In the genomic region with DNA sequence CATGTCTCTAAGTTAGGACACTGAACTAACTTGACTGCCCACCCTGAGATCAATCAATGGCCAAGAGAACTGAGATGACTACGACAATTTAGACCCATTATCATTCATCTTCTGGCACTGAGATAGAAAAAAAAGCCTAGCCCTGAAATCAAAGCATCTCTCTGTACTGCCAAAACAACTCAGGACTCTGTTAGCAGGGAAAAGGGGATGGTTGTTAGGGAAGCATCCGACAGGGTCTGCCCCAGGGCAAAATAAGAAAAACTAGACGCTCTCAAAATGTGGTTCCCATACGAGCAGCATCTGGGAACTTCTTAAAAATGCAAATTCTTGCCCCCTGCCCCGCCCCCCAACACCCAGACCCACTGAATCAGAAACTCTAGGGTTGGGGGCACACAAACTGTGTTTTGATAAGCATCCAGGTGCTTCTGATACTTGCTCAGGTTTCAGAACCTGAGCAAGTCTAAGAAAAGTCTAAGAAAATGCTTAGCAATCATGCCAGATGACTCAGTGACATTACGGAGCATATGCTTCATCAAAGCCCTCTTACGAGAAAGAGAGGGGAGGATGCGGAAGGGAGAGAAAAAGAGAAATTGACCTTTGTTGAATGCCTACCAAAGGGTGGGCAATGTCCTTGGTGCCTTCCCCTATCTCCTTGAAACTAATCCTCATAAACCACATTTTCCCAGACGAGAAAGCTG, we compare ENCODE assay signal across 18 cellular contexts.
DNase-seq lines count a peak whose midpoint lies in the region; ATAC-seq lines count a peak whose summit lies in the region.
"Had no signal": no experiment of that assay in that cellular context is flagged by ENCODE, and none has a peak within 500 bp of the region (broad histone marks: within the 10 kb centered on the region; RNA-seq: fewer than 3 reads in every experiment).

No MANE protein-coding gene starts in this region.

- H2BK12ac ChIP-seq in trophoblast cell (ENCODE audit: low read length): no peak overlapping the region

- peaks cover 65% of the 10 kb centered on the region for H3K27me3 Mint-ChIP-seq in activated CD8-positive, alpha-beta memory T cell treated with anti-CD3 and anti-CD28 coated beads, Interleukin-2, amount 10 ng/mL, durations not matched to agents 7 days and 5 days
- peaks cover 44% of the 10 kb centered on the region for H3K27me3 Mint-ChIP-seq in activated T-helper 17 cell treated with anti-CD3 and anti-CD28 coated beads, Interleukin-2, amount 50 U/mL, for 72 hours
- peaks cover 34 to 54% of the 10 kb centered on the region in 2 donors for H3K27me3 Mint-ChIP-seq in T-cell

- no peak overlapping the region for H3K27ac Mint-ChIP-seq in activated CD8-positive, alpha-beta memory T cell treated with anti-CD3 and anti-CD28 coated beads, Interleukin-2, amount 10 ng/mL, durations not matched to agents 7 days and 5 days
- peak overlapping the region; percentile 95 for H3K27ac Mint-ChIP-seq in activated T-helper 17 cell treated with anti-CD3 and anti-CD28 coated beads, Interleukin-2, amount 50 U/mL, for 72 hours
- H3K27ac Mint-ChIP-seq in T-cell: no peak overlapping the region

- no peaks in the 10 kb centered on the region for H3K36me3 ChIP-seq in trophoblast cell (ENCODE audit: control insufficient read depth in 1 of 2, insufficient read depth in 2 of 2, low read length in 2 of 2)
- H3K36me3 ChIP-seq: adrenal gland, SJSA1, stomach, vagina had no signal

- H3K18ac ChIP-seq in trophoblast cell (ENCODE audit: low read length): no peak overlapping the region

- no peaks in the 10 kb centered on the region for H3K9me3 Mint-ChIP-seq in activated CD8-positive, alpha-beta memory T cell treated with anti-CD3 and anti-CD28 coated beads, Interleukin-2, amount 10 ng/mL, durations not matched to agents 7 days and 5 days (ENCODE audit: low read depth)
- H3K9me3 Mint-ChIP-seq in activated T-helper 17 cell treated with anti-CD3 and anti-CD28 coated beads, Interleukin-2, amount 50 U/mL, for 72 hours: no peaks in the 10 kb centered on the region
- H3K9me3 Mint-ChIP-seq in T-cell: no peaks in the 10 kb centered on the region

- no peaks in the 10 kb centered on the region for H3K9me3 ChIP-seq in trophoblast cell (ENCODE audit: insufficient read depth, low read depth, low read length)
- H3K9me3 ChIP-seq: adrenal gland, SJSA1, stomach, vagina had no signal

- no peak overlapping the region for H4K8ac ChIP-seq in trophoblast cell (ENCODE audit: low read depth, low read length)

- H2BK5ac ChIP-seq in trophoblast cell (ENCODE audit: low read depth, low read length, poor library complexity): no peak overlapping the region

- no peak overlapping the region for H3K4me2 ChIP-seq in trophoblast cell (ENCODE audit: low read length)

- no peak overlapping the region for H4K12ac ChIP-seq in trophoblast cell (ENCODE audit: low read depth, low read length)

- DNase-seq in activated CD8-positive, alpha-beta memory T cell treated with anti-CD3 and anti-CD28 coated beads, Interleukin-2, amount 10 ng/mL, durations not matched to agents 7 days and 5 days: no peak
- no peak for DNase-seq in activated CD8-positive, alpha-beta memory T cell treated with anti-CD3 and anti-CD28 coated beads, Interleukin-2, amount 50 U/mL, for 48 hours
- DNase-seq in HT1080 (ENCODE audit: low read depth): peak; percentile 41
- peak; percentile 23 to 68 for DNase-seq in trophoblast cell
- no peak for DNase-seq in T-cell
- DNase-seq in NCI-H345 (lab: John Stamatoyannopoulos, UW): no peak
- no peak for DNase-seq in MV-4-11 (lab: John Stamatoyannopoulos, UW)
- DNase-seq: ACHN, adrenal gland, HCEC 1CT, left ventricle myocardium superior, NCI-H1105, NCI-H2171 treated with DMSO at 0.1 percent for 48 hours, stomach had no signal

- peak; percentile 18 for ATAC-seq in activated CD8-positive, alpha-beta memory T cell treated with anti-CD3 and anti-CD28 coated beads, Interleukin-2, amount 10 ng/mL, durations not matched to agents 7 days and 5 days
- ATAC-seq in activated T-helper 17 cell treated with anti-CD3 and anti-CD28 coated beads, Interleukin-2, amount 50 U/mL, for 72 hours (replicated peaks): peak; percentile 70
- ATAC-seq in T-cell (replicated peaks in 1 of 4): no peak

- no peaks in the 10 kb centered on the region for H3K27me3 ChIP-seq in trophoblast cell (ENCODE audit: insufficient read depth, low read length)
- H3K27me3 ChIP-seq: SJSA1, vagina had no signal

- H3K36me3 Mint-ChIP-seq in activated CD8-positive, alpha-beta memory T cell treated with anti-CD3 and anti-CD28 coated beads, Interleukin-2, amount 10 ng/mL, durations not matched to agents 7 days and 5 days: no peaks in the 10 kb centered on the region
- H3K36me3 Mint-ChIP-seq in activated T-helper 17 cell treated with anti-CD3 and anti-CD28 coated beads, Interleukin-2, amount 50 U/mL, for 72 hours (ENCODE audit: low read depth): no peaks in the 10 kb centered on the region
- no peaks in the 10 kb centered on the region for H3K36me3 Mint-ChIP-seq in T-cell

- no peak overlapping the region for H2AK5ac ChIP-seq in trophoblast cell (ENCODE audit: low read length)

- no CpG with 5 or more reads among the region's 9 CpGs for WGBS in trophoblast cell (ENCODE audit: extremely low coverage, insufficient coverage, insufficient read length)

- peaks cover 0 to 7% of the 10 kb centered on the region in 2 experiments for H3K4me1 ChIP-seq in trophoblast cell (ENCODE audit: control insufficient read depth in 1 of 2, insufficient read depth in 2 of 2, low read length in 2 of 2)
- H3K4me1 ChIP-seq: adrenal gland, stomach had no signal

- H3K9ac ChIP-seq in trophoblast cell (ENCODE audit: low read length): no peak overlapping the region

- no peak overlapping the region for H3K4me3 ChIP-seq in trophoblast cell (ENCODE audit: low read depth, low read length)
- H3K4me3 ChIP-seq: adrenal gland, GM12878, SJSA1, stomach, vagina had no signal

- H3K79me1 ChIP-seq in trophoblast cell (ENCODE audit: low read length): no peaks in the 10 kb centered on the region

- no peak overlapping the region for H3K27ac ChIP-seq in trophoblast cell (ENCODE audit: low read depth, low read length)
- H3K27ac ChIP-seq: adrenal gland, SJSA1, stomach, vagina had no signal

- H2BK120ac ChIP-seq in trophoblast cell (ENCODE audit: insufficient read depth, low read length, poor library complexity): no peak overlapping the region

- H4K91ac ChIP-seq in trophoblast cell (ENCODE audit: low read depth, low read length): no peak overlapping the region

- no peak overlapping the region for H3K14ac ChIP-seq in trophoblast cell (ENCODE audit: low read length)

- no peak overlapping the region for H3K23ac ChIP-seq in trophoblast cell (ENCODE audit: low read length)

- no peak overlapping the region for H3K4ac ChIP-seq in trophoblast cell (ENCODE audit: low read depth, low read length)

- peaks cover 24% of the 10 kb centered on the region for H3K4me1 Mint-ChIP-seq in activated CD8-positive, alpha-beta memory T cell treated with anti-CD3 and anti-CD28 coated beads, Interleukin-2, amount 10 ng/mL, durations not matched to agents 7 days and 5 days
- H3K4me1 Mint-ChIP-seq in activated T-helper 17 cell treated with anti-CD3 and anti-CD28 coated beads, Interleukin-2, amount 50 U/mL, for 72 hours: peaks cover 15% of the 10 kb centered on the region
- peaks cover 0 to 4% (median 0%) of the 10 kb centered on the region in 3 donors for H3K4me1 Mint-ChIP-seq in T-cell

- POLR2A ChIA-PET in T-cell (lab: Charles Lee): interaction anchor here in 1 of 2 donors (0.5 kb wide), 1 partner anchor 391 kb away, joined by 3 read pairs; no protein-coding TSS in a partner anchor

- H3K4me3 Mint-ChIP-seq in activated CD8-positive, alpha-beta memory T cell treated with anti-CD3 and anti-CD28 coated beads, Interleukin-2, amount 10 ng/mL, durations not matched to agents 7 days and 5 days: no peak overlapping the region
- peak overlapping the region; percentile 63 for H3K4me3 Mint-ChIP-seq in activated T-helper 17 cell treated with anti-CD3 and anti-CD28 coated beads, Interleukin-2, amount 50 U/mL, for 72 hours
- H3K4me3 Mint-ChIP-seq in T-cell: no peak overlapping the region

- H2AFZ ChIP-seq in trophoblast cell (ENCODE audit: insufficient read depth, low read length, poor library complexity): no peak overlapping the region

- no peaks in the 10 kb centered on the region for H3K79me2 ChIP-seq in trophoblast cell (ENCODE audit: control insufficient read depth, insufficient read depth, low read length, poor library complexity)

- CTCF ChIA-PET in activated CD8-positive, alpha-beta memory T cell treated with anti-CD3 and anti-CD28 coated beads, Interleukin-2, amount 10 ng/mL, durations not matched to agents 7 days and 5 days (lab: Charles Lee): interaction anchor here (0.7 kb wide), 1 partner anchor 121 kb away, joined by 3 read pairs; no protein-coding TSS in a partner anchor
- CTCF ChIA-PET in T-cell (lab: Charles Lee): interaction anchor here in 1 of 2 donors (0.6 kb wide), 1 partner anchor 21 kb away, joined by 4 read pairs; no protein-coding TSS in a partner anchor

Comparison
In these comparisons a context has a peak if more than half of its experiments do, and no peak if none do; other contexts are left out.
1. ATAC-seq: peak in activated CD8-positive, alpha-beta memory T cell treated with anti-CD3 and anti-CD28 coated beads, Interleukin-2, amount 10 ng/mL, durations not matched to agents 7 days and 5 days (single experiment) and activated T-helper 17 cell treated with anti-CD3 and anti-CD28 coated beads, Interleukin-2, amount 50 U/mL, for 72 hours (single experiment); none in T-cell (0 of 4).
2. DNase-seq: peak in HT1080 (single experiment) and trophoblast cell (2 of 2); none in activated CD8-positive, alpha-beta memory T cell treated with anti-CD3 and anti-CD28 coated beads, Interleukin-2, amount 10 ng/mL, durations not matched to agents 7 days and 5 days (single experiment), activated CD8-positive, alpha-beta memory T cell treated with anti-CD3 and anti-CD28 coated beads, Interleukin-2, amount 50 U/mL, for 48 hours (single experiment), T-cell (0 of 34), NCI-H345 (single experiment) and MV-4-11 (single experiment).